In the genomic region with DNA sequence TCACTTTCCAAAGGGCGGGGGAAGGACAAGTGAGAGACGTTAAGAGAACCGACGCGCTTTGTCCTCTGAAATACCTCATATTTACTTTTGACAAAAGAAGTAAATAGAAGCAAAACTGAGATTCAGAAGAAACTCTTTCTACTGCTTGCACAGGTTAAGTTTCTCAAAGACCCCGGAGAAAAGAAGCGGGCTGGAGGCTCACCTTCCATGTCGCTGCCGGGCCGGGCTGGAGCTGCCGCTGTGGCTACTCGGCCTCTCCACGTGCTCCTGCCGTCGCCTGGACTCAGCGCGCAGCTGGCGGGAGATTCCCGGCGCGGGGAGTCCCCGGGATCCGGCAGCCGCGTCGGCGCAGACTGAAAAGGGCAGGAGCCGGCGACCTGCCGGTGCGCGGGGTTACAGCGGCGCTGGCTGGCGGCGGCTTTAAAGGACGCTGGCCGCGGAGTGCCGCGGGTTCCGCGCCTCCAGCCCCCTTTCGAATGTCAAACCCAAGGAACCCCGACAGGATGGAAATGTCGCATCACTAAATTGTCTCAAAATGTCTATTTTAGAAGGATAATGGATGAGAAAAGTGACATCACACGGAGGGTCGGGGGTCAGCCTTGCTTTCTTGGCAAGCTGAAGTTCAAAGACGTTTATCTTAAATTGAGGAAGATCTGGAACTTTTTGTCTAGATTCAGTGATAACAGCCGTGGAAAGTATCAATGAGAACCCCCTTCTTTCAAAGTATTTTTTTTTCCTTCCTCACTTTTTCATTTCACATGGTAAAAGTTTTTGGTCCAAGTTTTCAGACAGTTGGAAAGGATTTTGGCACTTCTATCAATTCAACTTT, we compare ENCODE assay signal across 8 cellular contexts. TPM values are rescaled to one million over a fixed set of nuclear protein-coding genes. Genes with fewer than 3 reads are reported as not detected.
DNase-seq lines count a peak whose midpoint lies in the region; ATAC-seq and TF ChIP-seq lines count a peak whose summit lies in the region.

Gene IKZF3 (minus strand): TSS at position 395 of the 829 bp plus-strand sequence. CDS start 186 bp downstream, at position 209.

- peak within 1 kb of the TSS; percentile 99 for H3K4me2 ChIP-seq in OCI-LY1 (ENCODE audit: low read length)

- H3K36me3 ChIP-seq in OCI-LY1 (ENCODE audit: insufficient read depth, low read length): peaks cover 29% of the 10 kb centered on the region
- H3K36me3 ChIP-seq in SJCRH30: no peaks in the 10 kb centered on the region

- H3K79me2 ChIP-seq in OCI-LY1 (ENCODE audit: insufficient read depth, low read length): peaks cover 57% of the 10 kb centered on the region

- H3K27me3 ChIP-seq in OCI-LY1 (ENCODE audit: insufficient read depth, low read length): no peaks in the 10 kb centered on the region
- no peaks in the 10 kb centered on the region; the same call in none of the 2 replicates for H3K27me3 ChIP-seq in SJCRH30

- no peaks in the 10 kb centered on the region for H3K9me2 ChIP-seq in OCI-LY1 (ENCODE audit: low read depth, low read length)

- H3K4me1 ChIP-seq in OCI-LY1 (ENCODE audit: insufficient read depth, low read length, severe bottlenecking) (peaks cover 62% of the 10 kb centered on the region), SJCRH30 (no peaks in the 10 kb centered on the region)

- ATAC-seq in HG03039 (IDR thresholded peaks at IDR 0.05; ENCODE audit: unreplicated experiment): peak; percentile 32
- no peak for ATAC-seq in HG02610 (IDR thresholded peaks at IDR 0.05; ENCODE audit: unreplicated experiment)

- H3K27ac ChIP-seq in OCI-LY1 (ENCODE audit: low read depth, low read length, poor library complexity, severe bottlenecking): peak within 1 kb of the TSS; percentile 99
- H3K27ac ChIP-seq in SJCRH30: no peak within 1 kb of the TSS

- peak; percentile 90 to 92 for DNase-seq in activated T-cell treated with anti-CD3 and anti-CD28 coated beads, Interleukin-2, amount 50 U/mL, for 48 hours
- DNase-seq in globus pallidus (ENCODE audit: low spot score) (peak; percentile 0), retinal pigment epithelial cell (ENCODE audit: low read depth) (no peak), SJCRH30 (no peak)

- TF ChIP-seq CTCF in GM12875 (IDR thresholded peaks at IDR 0.05; ENCODE audit: borderline replicate concordance, insufficient read depth, low read depth, low read length) (peak; percentile 42; the same call in 1 of the 2 replicates), OCI-LY1 (IDR thresholded peaks at IDR 0.05; ENCODE audit: low read length) (peak; percentile 38), retinal pigment epithelial cell (conservative IDR thresholded peaks at IDR 0.05; ENCODE audit: low read depth, low read length) (peak; percentile 4)

- H3K4me3 ChIP-seq in GM12875 (ENCODE audit: low read depth, low read length) (peak within 1 kb of the TSS; percentile 62), OCI-LY1 (ENCODE audit: low read depth, low read length, poor library complexity, severe bottlenecking) (peak within 1 kb of the TSS; percentile 86), retinal pigment epithelial cell (ENCODE audit: low read length) (no peak within 1 kb of the TSS), SJCRH30 (no peak within 1 kb of the TSS)

- no peaks in the 10 kb centered on the region for H3K9me3 ChIP-seq in OCI-LY1 (ENCODE audit: low read length)
- H3K9me3 ChIP-seq in SJCRH30 (replicated peaks): no peaks in the 10 kb centered on the region

- peak within 1 kb of the TSS; percentile 98 for H3K9ac ChIP-seq in OCI-LY1 (ENCODE audit: low read length)

- H4K20me1 ChIP-seq in OCI-LY1 (ENCODE audit: insufficient read depth, low read length): no peaks in the 10 kb centered on the region

- no peak within 1 kb of the TSS for H2AFZ ChIP-seq in OCI-LY1 (ENCODE audit: low read length)

- peaks cover 11% of the 10 kb centered on the region for H3F3A ChIP-seq in OCI-LY1 (ENCODE audit: insufficient read depth, low read length)

RNA-seq across cellular contexts. Expression of gene IKZF3, which starts in this region (rescaled TPM):
- total RNA-seq in SJCRH30 (2014; rRNA removed; shearing (Covaris generic)): not detected in 2 replicates

Comparison
In these comparisons a context has a peak if more than half of its experiments do, and no peak if none do; other contexts are left out.
1. H3K4me3 ChIP-seq: peak in GM12875 (single experiment) and OCI-LY1 (single experiment); none in retinal pigment epithelial cell (single experiment) and SJCRH30 (single experiment).
2. DNase-seq: peak in activated T-cell treated with anti-CD3 and anti-CD28 coated beads, Interleukin-2, amount 50 U/mL, for 48 hours (2 of 2) and globus pallidus (single experiment); none in retinal pigment epithelial cell (single experiment) and SJCRH30 (0 of 2).
3. Peak in every context shown above with its lines, with median percentiles within 50 percentile points of each other: CTCF ChIP-seq.